21 cellular contexts compared by ENCODE assay signal in the genomic region with DNA sequence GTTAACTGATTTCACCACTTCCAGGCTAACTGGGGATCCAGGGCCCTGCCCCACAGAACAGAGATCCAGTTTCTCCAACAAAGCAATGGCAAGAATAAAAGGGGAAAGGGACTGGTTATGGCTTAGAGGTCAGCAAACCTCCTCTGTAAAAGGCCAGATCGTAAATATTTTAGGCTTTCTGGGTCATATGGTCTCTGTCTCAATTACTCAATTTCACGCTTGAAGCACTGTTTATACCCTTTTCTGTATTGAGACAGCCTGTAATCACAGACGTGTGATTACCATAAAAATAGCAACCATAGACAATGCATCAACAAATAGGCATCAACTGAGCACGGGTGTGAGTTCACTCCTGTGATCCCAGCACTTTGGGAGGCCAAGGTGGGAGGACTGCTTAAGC. TPM values are rescaled to one million over a fixed set of nuclear protein-coding genes. Genes with fewer than 3 reads are reported as not detected.
DNase-seq lines count a peak whose midpoint lies in the region; FAIRE-seq and TF ChIP-seq lines count a peak whose summit lies in the region.
"Had no signal": no experiment of that assay in that cellular context is flagged by ENCODE, and none has a peak within 500 bp of the region (broad histone marks: within the 10 kb centered on the region; RNA-seq: fewer than 3 reads in every experiment).

No MANE protein-coding gene starts in this region.

- H3K4me3 ChIP-seq in HEK293 (ENCODE audit: low read depth, low read length): no peak overlapping the region
- H3K4me3 ChIP-seq in SJCRH30: no peak overlapping the region
- H3K4me3 ChIP-seq in fibroblast of villous mesenchyme (ENCODE audit: low read depth, low read length): no peak overlapping the region
- H3K4me3 ChIP-seq in trophoblast cell (ENCODE audit: low read depth, low read length): no peak overlapping the region
- H3K4me3 ChIP-seq: GM12878, K562 had no signal

- no peaks in the 10 kb centered on the region; the same call in 1 of the 2 replicates for H3K4me1 ChIP-seq in HEK293 (ENCODE audit: control insufficient read depth, insufficient read depth, low read length)
- H3K4me1 ChIP-seq in SJCRH30: peaks cover 4% of the 10 kb centered on the region
- H3K4me1 ChIP-seq in trophoblast cell (ENCODE audit: control insufficient read depth in 1 of 2, insufficient read depth in 2 of 2, low read length in 2 of 2): no peaks in the 10 kb centered on the region
- H3K4me1 ChIP-seq: BE2C had no signal

- no peak overlapping the region for H2AK5ac ChIP-seq in trophoblast cell (ENCODE audit: low read length)

- POLR2A ChIA-PET in HEK293 (lab: Yijun Ruan, JAX): no interaction called here

- H2BK12ac ChIP-seq in trophoblast cell (ENCODE audit: low read length): no peak overlapping the region

- no peaks in the 10 kb centered on the region for H3K79me2 ChIP-seq in trophoblast cell (ENCODE audit: control insufficient read depth, insufficient read depth, low read length, poor library complexity)

- no peak overlapping the region for H2AFZ ChIP-seq in trophoblast cell (ENCODE audit: insufficient read depth, low read length, poor library complexity)

- TF ChIP-seq CTCF in HEK293 (tag by site-specific recombination; IDR thresholded peaks at IDR 0.05) (no peak), fibroblast of villous mesenchyme (IDR thresholded peaks at IDR 0.05; ENCODE audit: insufficient read depth, low read depth, low read length) (no peak)

- no CpG with 5 or more reads among the region's 4 CpGs for WGBS in trophoblast cell (ENCODE audit: extremely low coverage, insufficient coverage, insufficient read length)

- H3K27ac ChIP-seq in HEK293 (ENCODE audit: extremely low read depth, low read depth, low read length) (no peak overlapping the region), SJCRH30 (peak overlapping the region; percentile 40), trophoblast cell (ENCODE audit: low read depth, low read length) (no peak overlapping the region)
- H3K27ac ChIP-seq: C4-2B had no signal

- H4K91ac ChIP-seq in trophoblast cell (ENCODE audit: low read depth, low read length): no peak overlapping the region

- H3K36me3 ChIP-seq in HEK293 (ENCODE audit: control insufficient read depth in 2 of 2, insufficient read depth in 1 of 2, low read length in 2 of 2) (peaks cover 5 to 17% of the 10 kb centered on the region in 2 experiments; a peak in 2 of 3 replicates), SJCRH30 (no peaks in the 10 kb centered on the region), trophoblast cell (ENCODE audit: control insufficient read depth in 1 of 2, insufficient read depth in 2 of 2, low read length in 2 of 2) (peaks cover 0 to 3% of the 10 kb centered on the region in 2 experiments)

- no peak overlapping the region for H3K4me2 ChIP-seq in trophoblast cell (ENCODE audit: low read length)

- H3K9ac ChIP-seq in trophoblast cell (ENCODE audit: low read length): no peak overlapping the region

- FAIRE-seq in frontal cortex (lab: Jason Lieb, UNC): no peak
- FAIRE-seq: A204.1, GM12878, H1, HTR-8/SVneo, K562 had no signal

- no peak overlapping the region for H3K18ac ChIP-seq in trophoblast cell (ENCODE audit: low read length)

- no peak overlapping the region for H2BK5ac ChIP-seq in trophoblast cell (ENCODE audit: low read depth, low read length, poor library complexity)

- H3K14ac ChIP-seq in trophoblast cell (ENCODE audit: low read length): no peak overlapping the region

- no peaks in the 10 kb centered on the region for H3K79me1 ChIP-seq in trophoblast cell (ENCODE audit: low read length)

- H3K9me3 ChIP-seq in HEK293 (ENCODE audit: control insufficient read depth, insufficient read depth, low read depth, low read length) (no peaks in the 10 kb centered on the region), SJCRH30 (replicated peaks) (no peaks in the 10 kb centered on the region), trophoblast cell (ENCODE audit: insufficient read depth, low read depth, low read length) (peaks cover 2% of the 10 kb centered on the region)
- H3K9me3 ChIP-seq: BE2C had no signal

- H4K12ac ChIP-seq in trophoblast cell (ENCODE audit: low read depth, low read length): no peak overlapping the region

- H3K27me3 ChIP-seq in SJCRH30: no peaks in the 10 kb centered on the region
- no peaks in the 10 kb centered on the region for H3K27me3 ChIP-seq in trophoblast cell (ENCODE audit: insufficient read depth, low read length)
- H3K27me3 ChIP-seq: BE2C had no signal

- CTCF ChIA-PET in HEK293 (lab: Yijun Ruan, JAX): no interaction called here

- no peak overlapping the region for H3K4ac ChIP-seq in trophoblast cell (ENCODE audit: low read depth, low read length)

- no peak overlapping the region for H3K23ac ChIP-seq in trophoblast cell (ENCODE audit: low read length)

- DNase-seq in SJCRH30: peak; percentile 38 to 71
- peak; percentile 61 for DNase-seq in fibroblast of villous mesenchyme (ENCODE audit: low read depth)
- DNase-seq in islet precursor cell: no peak
- DNase-seq in trophoblast cell: no peak
- no peak for DNase-seq in HT-29 (ENCODE audit: low spot score)
- DNase-seq in frontal cortex (ENCODE audit: low spot score in 2 of 2): no peak
- DNase-seq: ACHN; BE2C; CD4-positive, alpha-beta memory T cell; DMS79 treated with DMSO at 0.1 percent for 48 hours; EL; H9; IMR-90 had no signal

- no peak overlapping the region for H4K8ac ChIP-seq in trophoblast cell (ENCODE audit: low read depth, low read length)

- no peak overlapping the region for H2BK120ac ChIP-seq in trophoblast cell (ENCODE audit: insufficient read depth, low read length, poor library complexity)

TF ChIP-seq in HEK293, 187 proteins besides CTCF, POLR2A, EP300 and RAD21 (continues in another document):
- TF ChIP-seq, protein P1, sequence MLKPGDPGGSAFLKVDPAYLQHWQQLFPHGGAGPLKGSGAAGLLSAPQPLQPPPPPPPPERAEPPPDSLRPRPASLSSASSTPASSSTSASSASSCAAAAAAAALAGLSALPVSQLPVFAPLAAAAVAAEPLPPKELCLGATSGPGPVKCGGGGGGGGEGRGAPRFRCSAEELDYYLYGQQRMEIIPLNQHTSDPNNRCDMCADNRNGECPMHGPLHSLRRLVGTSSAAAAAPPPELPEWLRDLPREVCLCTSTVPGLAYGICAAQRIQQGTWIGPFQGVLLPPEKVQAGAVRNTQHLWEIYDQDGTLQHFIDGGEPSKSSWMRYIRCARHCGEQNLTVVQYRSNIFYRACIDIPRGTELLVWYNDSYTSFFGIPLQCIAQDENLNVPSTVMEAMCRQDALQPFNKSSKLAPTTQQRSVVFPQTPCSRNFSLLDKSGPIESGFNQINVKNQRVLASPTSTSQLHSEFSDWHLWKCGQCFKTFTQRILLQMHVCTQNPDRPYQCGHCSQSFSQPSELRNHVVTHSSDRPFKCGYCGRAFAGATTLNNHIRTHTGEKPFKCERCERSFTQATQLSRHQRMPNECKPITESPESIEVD (tag by site-specific recombination; IDR thresholded peaks at IDR 0.05): peak; percentile 58
- TF ChIP-seq ZNF624 (tag by site-specific recombination; IDR thresholded peaks at IDR 0.05) (no peak), ZBTB7A (tag by site-specific recombination; IDR thresholded peaks at IDR 0.05; ENCODE audit: low read depth) (no peak), ZNF335 (tag by site-specific recombination; conservative IDR thresholded peaks at IDR 0.05) (no peak), ZNF571 (tag by site-specific recombination; IDR thresholded peaks at IDR 0.05) (no peak), ZBTB8A (tag by site-specific recombination; IDR thresholded peaks at IDR 0.05) (0 out of 2 replicates have a peak, but pooled peaks have one; percentile 18), ZNF660 (tag by site-specific recombination; IDR thresholded peaks at IDR 0.05) (no peak), ZNF776 (tag by site-specific recombination; IDR thresholded peaks at IDR 0.05; ENCODE audit: borderline replicate concordance) (no peak)
- TF ChIP-seq, protein P2, sequence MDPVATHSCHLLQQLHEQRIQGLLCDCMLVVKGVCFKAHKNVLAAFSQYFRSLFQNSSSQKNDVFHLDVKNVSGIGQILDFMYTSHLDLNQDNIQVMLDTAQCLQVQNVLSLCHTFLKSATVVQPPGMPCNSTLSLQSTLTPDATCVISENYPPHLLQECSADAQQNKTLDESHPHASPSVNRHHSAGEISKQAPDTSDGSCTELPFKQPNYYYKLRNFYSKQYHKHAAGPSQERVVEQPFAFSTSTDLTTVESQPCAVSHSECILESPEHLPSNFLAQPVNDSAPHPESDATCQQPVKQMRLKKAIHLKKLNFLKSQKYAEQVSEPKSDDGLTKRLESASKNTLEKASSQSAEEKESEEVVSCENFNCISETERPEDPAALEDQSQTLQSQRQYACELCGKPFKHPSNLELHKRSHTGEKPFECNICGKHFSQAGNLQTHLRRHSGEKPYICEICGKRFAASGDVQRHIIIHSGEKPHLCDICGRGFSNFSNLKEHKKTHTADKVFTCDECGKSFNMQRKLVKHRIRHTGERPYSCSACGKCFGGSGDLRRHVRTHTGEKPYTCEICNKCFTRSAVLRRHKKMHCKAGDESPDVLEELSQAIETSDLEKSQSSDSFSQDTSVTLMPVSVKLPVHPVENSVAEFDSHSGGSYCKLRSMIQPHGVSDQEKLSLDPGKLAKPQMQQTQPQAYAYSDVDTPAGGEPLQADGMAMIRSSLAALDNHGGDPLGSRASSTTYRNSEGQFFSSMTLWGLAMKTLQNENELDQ (tag by site-specific recombination; IDR thresholded peaks at IDR 0.05; ENCODE audit: low read depth): no peak

RNA-seq across cellular contexts. Expression of a gene that starts 9.4 kb away (rescaled TPM):
- 0.58 and 0.83 TPM in 2 replicates for total RNA-seq in SJCRH30 (2014; rRNA removed; shearing (Covaris generic))
- total RNA-seq in fibroblast of villous mesenchyme (8.7 and 9.1 TPM in 2 replicates), frontal cortex (21.6 TPM)
- 12.5 and 13.0 TPM in 2 replicates for polyA plus RNA-seq in trophoblast cell (2013)
- 17.5 and 20.5 TPM in 2 replicates for total RNA-seq in HT-29 (2014; rRNA removed; shearing (Covaris generic))

RNA-seq across cellular contexts. Expression of a gene that starts 16.0 kb away (rescaled TPM):
- 38.8 and 39.5 TPM in 2 replicates for total RNA-seq in SJCRH30 (2014; rRNA removed; shearing (Covaris generic))
- total RNA-seq in fibroblast of villous mesenchyme: 96.7 and 121 TPM in 2 replicates
- polyA plus RNA-seq in trophoblast cell (2013): 42.9 and 43.7 TPM in 2 replicates
- total RNA-seq in HT-29 (2014; rRNA removed; shearing (Covaris generic)): 81.5 and 97.3 TPM in 2 replicates
- 27.7 TPM for total RNA-seq in frontal cortex

RNA-seq across cellular contexts. Expression of a gene that starts 16.2 kb away (rescaled TPM):
- total RNA-seq in SJCRH30 (2014; rRNA removed; shearing (Covaris generic)): not detected in 2 replicates
- total RNA-seq in fibroblast of villous mesenchyme (6.0 and 6.4 TPM in 2 replicates), frontal cortex (2.9 TPM)
- polyA plus RNA-seq in trophoblast cell (2013): 8.3 and 9.9 TPM in 2 replicates
- total RNA-seq in HT-29 (2014; rRNA removed; shearing (Covaris generic)): 3.5 and 9.2 TPM in 2 replicates

RNA-seq across cellular contexts. Expression of a gene that starts 25.1 kb away (rescaled TPM):
- total RNA-seq in SJCRH30 (2014; rRNA removed; shearing (Covaris generic)): 0.10 and 0.59 TPM in 2 replicates
- total RNA-seq in fibroblast of villous mesenchyme (16.8 and 20.6 TPM in 2 replicates), frontal cortex (30.6 TPM)
- 3.7 and 3.9 TPM in 2 replicates for polyA plus RNA-seq in trophoblast cell (2013)
- 1.7 and 3.6 TPM in 2 replicates for total RNA-seq in HT-29 (2014; rRNA removed; shearing (Covaris generic))

RNA-seq across cellular contexts. Expression of a gene that starts 34.1 kb away (rescaled TPM):
- total RNA-seq in SJCRH30 (2014; rRNA removed; shearing (Covaris generic)): not detected in 2 replicates
- total RNA-seq in fibroblast of villous mesenchyme (not detected in 2 replicates), frontal cortex (not detected)
- polyA plus RNA-seq in trophoblast cell (2013): not detected in 2 replicates
- not detected in 2 replicates for total RNA-seq in HT-29 (2014; rRNA removed; shearing (Covaris generic))
- total RNA-seq: CD4-positive, alpha-beta memory T cell; G401; GM12878; H1; H9; IMR-90; K562 had no signal
- polyA plus RNA-seq: CD4-positive, alpha-beta memory T cell; GM12878; H1; IMR-90; K562 had no signal

Comparison
In these comparisons a context has a peak if more than half of its experiments do, and no peak if none do; other contexts are left out.
1. DNase-seq: peak in SJCRH30 (2 of 2) and fibroblast of villous mesenchyme (single experiment); none in islet precursor cell (single experiment), trophoblast cell (0 of 2), HT-29 (single experiment) and frontal cortex (0 of 2).